Comparison of ENCODE assay signal across 11 cellular contexts in genomic region chr16:50611332-50611934, GRCh38.
A peak's percentile ranks its signal among the peaks of the same experiment; 100 is the strongest.
DNase-seq lines count a peak whose midpoint lies in the region; TF ChIP-seq lines count a peak whose summit lies in the region.
"Had no signal": no experiment of that assay in that cellular context is flagged by ENCODE, and none has a peak within 500 bp of the region (broad histone marks: within the 10 kb centered on the region; RNA-seq: fewer than 3 reads in every experiment).

No MANE protein-coding gene starts in this region.

- TF ChIP-seq CTCF in Calu3 (IDR thresholded peaks at IDR 0.05; ENCODE audit: unreplicated experiment) (peak; percentile 27), mammary epithelial cell (conservative IDR thresholded peaks at IDR 0.05 in 1 of 2, IDR thresholded peaks at IDR 0.05 in 1 of 2; ENCODE audit: extremely low read depth in 1 of 2, insufficient read depth in 1 of 2, low read depth in 1 of 2, low read length in 2 of 2) (no peak)

- H3K4me2 ChIP-seq in mammary epithelial cell (ENCODE audit: insufficient read depth, low read depth, low read length): no peak overlapping the region

- H3K36me3 Mint-ChIP-seq in Calu3 (ENCODE audit: insufficient read depth, unreplicated experiment): no peaks in the 10 kb centered on the region
- no peaks in the 10 kb centered on the region for H3K36me3 Mint-ChIP-seq in T-helper 2 cell treated with Interferon-gamma antibody and Interleukin-4, amounts not matched to agents 5 μg/mL and 100 μg/mL, for 36 hours (ENCODE audit: low read depth)
- H3K36me3 Mint-ChIP-seq: activated CD8-positive, alpha-beta memory T cell treated with anti-CD3 and anti-CD28 coated beads, Interleukin-2, amount 10 ng/mL, durations not matched to agents 7 days and 5 days; naive thymus-derived CD8-positive, alpha-beta T cell had no signal

- H3K27ac Mint-ChIP-seq in Calu3 (ENCODE audit: unreplicated experiment): no peak overlapping the region
- H3K27ac Mint-ChIP-seq in T-helper 2 cell treated with Interferon-gamma antibody and Interleukin-4, amounts not matched to agents 5 μg/mL and 100 μg/mL, for 36 hours: no peak overlapping the region
- H3K27ac Mint-ChIP-seq: activated CD8-positive, alpha-beta memory T cell treated with anti-CD3 and anti-CD28 coated beads, Interleukin-2, amount 10 ng/mL, durations not matched to agents 7 days and 5 days had no signal

- no peaks in the 10 kb centered on the region for H3K36me3 ChIP-seq in mammary epithelial cell (ENCODE audit: insufficient read depth, low read length)
- H3K36me3 ChIP-seq in muscle layer of colon (ENCODE audit: insufficient read depth, low read length): no peaks in the 10 kb centered on the region
- H3K36me3 ChIP-seq: SJSA1 had no signal

- peaks cover 64% of the 10 kb centered on the region for H3K27me3 Mint-ChIP-seq in Calu3 (ENCODE audit: unreplicated experiment)
- H3K27me3 Mint-ChIP-seq in T-helper 2 cell treated with Interferon-gamma antibody and Interleukin-4, amounts not matched to agents 5 μg/mL and 100 μg/mL, for 36 hours (ENCODE audit: low read depth): peaks cover 3% of the 10 kb centered on the region
- H3K27me3 Mint-ChIP-seq: activated CD8-positive, alpha-beta memory T cell treated with anti-CD3 and anti-CD28 coated beads, Interleukin-2, amount 10 ng/mL, durations not matched to agents 7 days and 5 days; naive thymus-derived CD8-positive, alpha-beta T cell had no signal

- H3K9me3 Mint-ChIP-seq in Calu3 (ENCODE audit: low read depth, unreplicated experiment): no peaks in the 10 kb centered on the region
- no peaks in the 10 kb centered on the region for H3K9me3 Mint-ChIP-seq in T-helper 2 cell treated with Interferon-gamma antibody and Interleukin-4, amounts not matched to agents 5 μg/mL and 100 μg/mL, for 36 hours
- H3K9me3 Mint-ChIP-seq: naive thymus-derived CD8-positive, alpha-beta T cell had no signal

- no peak overlapping the region for H2AFZ ChIP-seq in mammary epithelial cell (ENCODE audit: low read depth, low read length)

- no peaks in the 10 kb centered on the region for H4K20me1 ChIP-seq in mammary epithelial cell (ENCODE audit: insufficient read depth, low read length)

- H3K27ac ChIP-seq in mammary epithelial cell (ENCODE audit: insufficient read depth, low read depth, low read length) (no peak overlapping the region), muscle layer of colon (ENCODE audit: low read depth, low read length) (peak overlapping the region; percentile 90)
- H3K27ac ChIP-seq: SJSA1 had no signal

- H3K4me3 Mint-ChIP-seq in Calu3 (ENCODE audit: low read depth, unreplicated experiment): no peak overlapping the region
- no peak overlapping the region for H3K4me3 Mint-ChIP-seq in T-helper 2 cell treated with Interferon-gamma antibody and Interleukin-4, amounts not matched to agents 5 μg/mL and 100 μg/mL, for 36 hours
- H3K4me3 Mint-ChIP-seq: activated CD8-positive, alpha-beta memory T cell treated with anti-CD3 and anti-CD28 coated beads, Interleukin-2, amount 10 ng/mL, durations not matched to agents 7 days and 5 days; naive thymus-derived CD8-positive, alpha-beta T cell had no signal

- BruUV-seq in Calu3 (replicated peaks; lab: Mats Ljungman, UMichigan): no TSS peak
- BruUV-seq in mammary epithelial cell (replicated peaks; lab: Mats Ljungman, UMichigan): no TSS peak

- in situ Hi-C loops in mammary epithelial cell (cut with MboI; ENCODE audit: low sequenced_read_pairs in 2 of 2): no loop called here

- no peaks in the 10 kb centered on the region for H3K27me3 ChIP-seq in mammary epithelial cell (ENCODE audit: insufficient read depth, low read length)
- no peaks in the 10 kb centered on the region for H3K27me3 ChIP-seq in muscle layer of colon (ENCODE audit: control insufficient read depth in 1 of 2, insufficient read depth in 2 of 2, low read length in 2 of 2)
- H3K27me3 ChIP-seq: SJSA1 had no signal

- no peaks in the 10 kb centered on the region for H3K4me1 ChIP-seq in mammary epithelial cell (ENCODE audit: insufficient read depth, low read length)
- peaks cover 98% of the 10 kb centered on the region for H3K4me1 ChIP-seq in muscle layer of colon (ENCODE audit: insufficient read depth, low read length)
- H3K4me1 ChIP-seq: SJSA1 had no signal

- peak; percentile 28 for DNase-seq in Calu3
- peak; percentile 53 to 65 for DNase-seq in Kasumi-1 (lab: John Stamatoyannopoulos, UW)
- DNase-seq in mammary epithelial cell: peak; percentile 33
- DNase-seq in SW480 (ENCODE audit: low spot score): no peak
- DNase-seq in NAMALWA (ENCODE audit: low spot score): no peak
- DNase-seq in T-helper 2 cell treated with Interferon-gamma antibody and Interleukin-4, amounts not matched to agents 5 μg/mL and 100 μg/mL, for 36 hours (ENCODE audit: low spot score): no peak
- no peak for DNase-seq in stimulated activated CD8-positive, alpha-beta memory T cell treated with anti-CD3 and anti-CD28 coated beads, Interleukin-4, amount 100 ng/mL, for 48 hours
- DNase-seq: activated CD8-positive, alpha-beta memory T cell treated with anti-CD3 and anti-CD28 coated beads, Interleukin-2, amount 10 ng/mL, durations not matched to agents 7 days and 5 days; naive thymus-derived CD8-positive, alpha-beta T cell had no signal

- CTCF ChIA-PET in Calu3 (lab: Charles Lee): interaction anchor here (1.5 kb wide), 1 partner anchor 195 kb away, joined by 4 read pairs; no protein-coding TSS in a partner anchor
- CTCF ChIA-PET in mammary epithelial cell (lab: Charles Lee; ENCODE audit: low non-redundant PET): interaction anchor here (0.9 kb wide), 1 partner anchor 195 kb away, joined by 4 read pairs; no protein-coding TSS in a partner anchor

- intact Hi-C loops in Calu3 (cut with micrococcal nuclease; ENCODE audit: unreplicated experiment): no loop called here
- intact Hi-C loops in mammary epithelial cell (cut with micrococcal nuclease): no loop called here

- H3K9ac ChIP-seq in mammary epithelial cell (ENCODE audit: insufficient read depth, low read length) (no peak overlapping the region), muscle layer of colon (ENCODE audit: low read length) (no peak overlapping the region)

- H3K4me1 Mint-ChIP-seq in Calu3 (ENCODE audit: low read depth, unreplicated experiment): peaks cover 10% of the 10 kb centered on the region
- H3K4me1 Mint-ChIP-seq in T-helper 2 cell treated with Interferon-gamma antibody and Interleukin-4, amounts not matched to agents 5 μg/mL and 100 μg/mL, for 36 hours (ENCODE audit: low read depth): peaks cover 3% of the 10 kb centered on the region

- H3K9me3 ChIP-seq in mammary epithelial cell (replicated peaks; ENCODE audit: insufficient read depth, low read length) (no peaks in the 10 kb centered on the region), muscle layer of colon (ENCODE audit: low read length) (no peaks in the 10 kb centered on the region)
- H3K9me3 ChIP-seq: SJSA1 had no signal

- no peaks in the 10 kb centered on the region for H3K79me2 ChIP-seq in mammary epithelial cell (ENCODE audit: insufficient read depth, low read length)

- WGBS in mammary epithelial cell (ENCODE audit: low coverage, missing lambda C conversion rate): 89% methylated on average over 8 of the region's 9 CpGs

- H3K4me3 ChIP-seq in mammary epithelial cell (replicated peaks in 1 of 3; ENCODE audit: insufficient read depth in 1 of 3, low read depth in 2 of 3, low read length in 3 of 3) (no peak overlapping the region), muscle layer of colon (ENCODE audit: low read depth in 1 of 2, low read length in 2 of 2) (no peak overlapping the region)
- H3K4me3 ChIP-seq: SJSA1 had no signal

- dilution Hi-C loops in mammary epithelial cell (cut with HindIII; ENCODE audit: low sequenced_read_pairs): loop anchor here (5.0 kb wide), 1 partner anchor 46 kb away; no protein-coding TSS in a partner anchor

Comparison
In these comparisons a context has a peak if more than half of its experiments do, and no peak if none do; other contexts are left out.
1. DNase-seq: peak in Calu3 (single experiment), Kasumi-1 (2 of 2) and mammary epithelial cell (single experiment); none in SW480 (single experiment), NAMALWA (single experiment), T-helper 2 cell treated with Interferon-gamma antibody and Interleukin-4, amounts not matched to agents 5 μg/mL and 100 μg/mL, for 36 hours (single experiment) and stimulated activated CD8-positive, alpha-beta memory T cell treated with anti-CD3 and anti-CD28 coated beads, Interleukin-4, amount 100 ng/mL, for 48 hours (single experiment).